2 cellular contexts compared by ENCODE assay signal in genomic region chr15:80170596-80170995, GRCh38.
A peak's percentile ranks its signal among the peaks of the same experiment; 100 is the strongest.
TF ChIP-seq lines count a peak whose summit lies in the region.

No MANE protein-coding gene starts in this region.

TF ChIP-seq in liver, 16 proteins besides CTCF, POLR2A, EP300 and RAD21:
- TF ChIP-seq REST (IDR thresholded peaks at IDR 0.05) (no peak), JUND (IDR thresholded peaks at IDR 0.05) (peak in 1 of 2 donors; percentile 24), HNF4A (conservative IDR thresholded peaks at IDR 0.05) (peak in 1 of 2 donors; percentile 58), FOXA1 (IDR thresholded peaks at IDR 0.05) (no peak), YY1 (IDR thresholded peaks at IDR 0.05) (peak; percentile 66), RXRA (IDR thresholded peaks at IDR 0.05) (peak in 1 of 2 donors; percentile 63)

TF ChIP-seq in HepG2, 621 proteins besides CTCF, POLR2A, EP300 and RAD21:
- TF ChIP-seq ARNTL (CRISPR knock-in tag; IDR thresholded peaks at IDR 0.05): no peak
- TF ChIP-seq RERE (CRISPR knock-in tag; IDR thresholded peaks at IDR 0.05; ENCODE audit: low read depth): no peak
- no peak for TF ChIP-seq ARID3A (IDR thresholded peaks at IDR 0.05; ENCODE audit: low read depth, low read length)
- TF ChIP-seq THAP11 (CRISPR knock-in tag; IDR thresholded peaks at IDR 0.05): no peak
- TF ChIP-seq ZNF460 (CRISPR knock-in tag; IDR thresholded peaks at IDR 0.05; ENCODE audit: borderline replicate concordance): no peak
- no peak for TF ChIP-seq HNRNPH1 (optimal IDR thresholded peaks at IDR 0.05; ENCODE audit: low read depth, low read length)
- no peak for TF ChIP-seq MTF2 (CRISPR knock-in tag; IDR thresholded peaks at IDR 0.05; ENCODE audit: borderline replicate concordance)
- no peak for TF ChIP-seq EEA1 (CRISPR knock-in tag; IDR thresholded peaks at IDR 0.05; ENCODE audit: borderline replicate concordance)
- no peak for TF ChIP-seq SNAPC5 (CRISPR knock-in tag; IDR thresholded peaks at IDR 0.05; ENCODE audit: borderline replicate concordance)
- no peak for TF ChIP-seq IRF9 (CRISPR knock-in tag; IDR thresholded peaks at IDR 0.05; ENCODE audit: borderline replicate concordance)
- no peak for TF ChIP-seq HOXA9 (CRISPR knock-in tag; IDR thresholded peaks at IDR 0.05; ENCODE audit: borderline replicate concordance)
- TF ChIP-seq CREB1 (IDR thresholded peaks at IDR 0.05): no peak
- TF ChIP-seq CREB1 (CRISPR knock-in tag; IDR thresholded peaks at IDR 0.05): no peak
- no peak for TF ChIP-seq ONECUT2 (CRISPR knock-in tag; IDR thresholded peaks at IDR 0.05)
- TF ChIP-seq JARID2 (CRISPR knock-in tag; IDR thresholded peaks at IDR 0.05; ENCODE audit: insufficient replicate concordance): no peak
